8 cellular contexts compared by ENCODE assay signal in genomic region chrX:49230500-49231232, GRCh38. TPM values are rescaled to one million over a fixed set of nuclear protein-coding genes. Genes with fewer than 3 reads are reported as not detected.
DNase-seq lines count a peak whose midpoint lies in the region; ATAC-seq, FAIRE-seq and TF ChIP-seq lines count a peak whose summit lies in the region.

No MANE protein-coding gene starts in this region.

- H3K79me1 ChIP-seq in H1 (ENCODE audit: low read depth, low read length) = no peaks in the 10 kb centered on the region

- H3K27me3 Mint-ChIP-seq in naive thymus-derived CD8-positive, alpha-beta T cell = peaks cover 0 to 1% (median 0%) of the 10 kb centered on the region in 5 donors

- no peaks in the 10 kb centered on the region for H3K9me2 ChIP-seq in Karpas-422 (replicated peaks; ENCODE audit: insufficient read depth, low read length)

- H3K27ac ChIP-seq in Karpas-422 (ENCODE audit: low read length) (no peak overlapping the region), H1 (ENCODE audit: low read depth, low read length) (no peak overlapping the region)

- peaks cover 9 to 23% (median 18%) of the 10 kb centered on the region in 4 donors for H3K4me1 Mint-ChIP-seq in naive thymus-derived CD8-positive, alpha-beta T cell

- no peak overlapping the region for H3K4ac ChIP-seq in H1 (replicated peaks; ENCODE audit: insufficient read length, low read depth, low read length)

- 0 out of 2 replicates have a peak overlapping the region, but pooled peaks have one; percentile 18 for H2BK20ac ChIP-seq in H1 (ENCODE audit: low read length)

- no peak overlapping the region for H2BK15ac ChIP-seq in H1 (ENCODE audit: low read length)

- ATAC-seq in GM19395 (IDR thresholded peaks at IDR 0.05; ENCODE audit: unreplicated experiment) = peak; percentile 67
- peak; percentile 74 to 75 for ATAC-seq in naive thymus-derived CD8-positive, alpha-beta T cell
- ATAC-seq in GM19467 (IDR thresholded peaks at IDR 0.05; ENCODE audit: unreplicated experiment) = no peak

- DNase-seq in Ammon's horn (ENCODE audit: low spot score) (peak; percentile 20), Karpas-422 (peak; percentile 74), H1 (ENCODE audit: low read depth in 1 of 2, low spot score in 2 of 2) (peak in 1 of 2 experiments; percentile 78)
- DNase-seq in activated CD4-positive, alpha-beta T cell treated with anti-CD3 and anti-CD28 coated beads, Interleukin-2, amount 50 U/mL, for 48 hours = peak; percentile 77 to 81
- peak; percentile 26 to 75 (median 42) for DNase-seq in naive thymus-derived CD8-positive, alpha-beta T cell
- peak; percentile 52 for DNase-seq in stimulated activated naive CD4-positive, alpha-beta T cell treated with Interleukin-2 at 50 U/mL for 16 hours (lab: John Stamatoyannopoulos, UW)

- no peak for TF ChIP-seq EP300 in H1 (IDR thresholded peaks at IDR 0.05; ENCODE audit: borderline replicate concordance in 1 of 2, low read depth in 2 of 2, low read length in 2 of 2)

- H3K36me3 ChIP-seq in Karpas-422 (ENCODE audit: insufficient read depth, low read length) = no peaks in the 10 kb centered on the region
- no peaks in the 10 kb centered on the region for H3K36me3 ChIP-seq in H1 (ENCODE audit: control insufficient read depth in 2 of 4, insufficient read depth in 4 of 4, low read length in 3 of 4)

- peak overlapping the region; percentile 60 for H3K18ac ChIP-seq in H1 (ENCODE audit: extremely low read depth, low read length)

- CTCF ChIA-PET in H1 (lab: Charles Lee; ENCODE audit: partially characterized antibody) = interaction anchor here (0.8 to 1.1 kb wide), 2 partner anchors 38 to 86 kb away, joined by 3 read pairs; no protein-coding TSS in a partner anchor

- no peaks in the 10 kb centered on the region for H3K36me3 Mint-ChIP-seq in naive thymus-derived CD8-positive, alpha-beta T cell

- H3K4me2 ChIP-seq in Karpas-422 (ENCODE audit: low read depth, low read length, poor library complexity, severe bottlenecking) = peak overlapping the region; percentile 32
- peak overlapping the region; percentile 71 to 86 for H3K4me2 ChIP-seq in H1 (ENCODE audit: insufficient read depth in 1 of 2, low read depth in 2 of 2, low read length in 2 of 2)

- TF ChIP-seq RAD21 in H1 (IDR thresholded peaks at IDR 0.05 in 1 of 2, conservative IDR thresholded peaks at IDR 0.05 in 1 of 2; ENCODE audit: low read depth in 2 of 2, low read length in 2 of 2) = peak in 1 of 2 experiments; percentile 9; a peak in 1 of 4 replicates

- peak in 2 of 3 experiments; percentile 15 to 32; a peak in 1 of 4 replicates for TF ChIP-seq CTCF in H1 (IDR thresholded peaks at IDR 0.05; ENCODE audit: control extremely low read depth in 1 of 3, insufficient read depth in 1 of 3, low read depth in 1 of 3, low read length in 3 of 3)

- no peak for FAIRE-seq in H1 (lab: Jason Lieb, UNC)

- peaks cover 8% of the 10 kb centered on the region; the same call in 1 of the 2 replicates for H3K23me2 ChIP-seq in H1 (ENCODE audit: low read depth, low read length)

- 0 out of 2 replicates have a peak, but pooled peaks cover under 1% of the 10 kb centered on the region for H3K79me2 ChIP-seq in Karpas-422 (ENCODE audit: low read length)
- no peaks in the 10 kb centered on the region for H3K79me2 ChIP-seq in H1 (ENCODE audit: control insufficient read depth in 1 of 2, insufficient read depth in 2 of 2, low read length in 2 of 2)

- no peak overlapping the region for H4K8ac ChIP-seq in H1 (ENCODE audit: extremely low read depth, insufficient read depth, low read length)

- no peak overlapping the region for H3K14ac ChIP-seq in H1 (ENCODE audit: insufficient read length)

- peaks cover 0 to 1% (median 0%) of the 10 kb centered on the region in 9 donors for H3K9me3 Mint-ChIP-seq in naive thymus-derived CD8-positive, alpha-beta T cell

- no peak overlapping the region for H2AK5ac ChIP-seq in H1 (ENCODE audit: low read depth, low read length)

- H3K4me3 ChIP-seq in Karpas-422 (ENCODE audit: low read length) (peak overlapping the region; percentile 44; the same call in 1 of the 2 replicates), H1 (ENCODE audit: extremely low read depth in 1 of 4, insufficient read depth in 2 of 4, low read depth in 3 of 4, low read length in 4 of 4) (peak overlapping the region; percentile 43 to 63 (median 54))

- H3K27me3 ChIP-seq in Karpas-422 (ENCODE audit: low read length) (no peaks in the 10 kb centered on the region), H1 (replicated peaks in 1 of 4; ENCODE audit: control insufficient read depth in 3 of 4, extremely low read depth in 1 of 4, insufficient read depth in 3 of 4, low read length in 3 of 4) (no peaks in the 10 kb centered on the region)

- POLR2A ChIA-PET in H1 (lab: Charles Lee; ENCODE audit: partially characterized antibody) = interaction anchor here (0.8 kb wide), 1 partner anchor 46 kb away, joined by 4 read pairs; no protein-coding TSS in a partner anchor
- POLR2A ChIA-PET in naive thymus-derived CD8-positive, alpha-beta T cell (lab: Charles Lee) = interaction anchor here (0.6 to 1.7 kb wide), 3 partner anchors 11 to 42 kb away, joined by 3 to 6 read pairs (median 4); partner anchors contain the start of gene PPP1R3F

- H3K4me3 Mint-ChIP-seq in naive thymus-derived CD8-positive, alpha-beta T cell = peak overlapping the region; percentile 73 to 88 (median 84)

- no peak overlapping the region for H3K23ac ChIP-seq in H1 (ENCODE audit: insufficient read length)

- no peak overlapping the region for H2BK5ac ChIP-seq in H1 (ENCODE audit: low read depth, low read length)

- H2BK12ac ChIP-seq in H1 (ENCODE audit: low read depth, low read length) = peak overlapping the region; percentile 60; the same call in 1 of the 2 replicates

- peak overlapping the region; percentile 56; the same call in 1 of the 2 replicates for H2AFZ ChIP-seq in Karpas-422 (ENCODE audit: low read length)
- no peak overlapping the region for H2AFZ ChIP-seq in H1 (ENCODE audit: low read length)

- H3K9ac ChIP-seq in Karpas-422 (ENCODE audit: low read length) (peak overlapping the region; percentile 13; the same call in 1 of the 2 replicates), H1 (replicated peaks in 1 of 4; ENCODE audit: extremely low read depth in 1 of 4, low read depth in 3 of 4, low read length in 3 of 4) (peak overlapping the region in 2 of 4 experiments; percentile 37 to 43; a peak in 4 of 7 replicates)

- H2BK120ac ChIP-seq in H1 (replicated peaks; ENCODE audit: low read depth, low read length) = no peak overlapping the region

- no peaks in the 10 kb centered on the region for H3K9me3 ChIP-seq in Karpas-422 (ENCODE audit: low read length)
- no peaks in the 10 kb centered on the region for H3K9me3 ChIP-seq in H1 (ENCODE audit: insufficient read depth in 2 of 2, low read depth in 1 of 2, low read length in 1 of 2)

- H4K20me1 ChIP-seq in Karpas-422 (ENCODE audit: insufficient read depth, low read depth, low read length) (no peaks in the 10 kb centered on the region), H1 (replicated peaks in 1 of 2; ENCODE audit: control insufficient read depth in 1 of 2, insufficient read depth in 2 of 2, low read length in 2 of 2) (no peaks in the 10 kb centered on the region)

- WGBS in H1 (ENCODE audit: extremely low coverage in 1 of 2, insufficient coverage in 1 of 2, insufficient read length in 1 of 2, insufficient replicate concordance in 2 of 2, low coverage in 1 of 2, low lambda C conversion rate in 2 of 2, missing lambda C conversion rate in 1 of 2), 2 experiments = 4% methylated on average over 8 of the region's 44 CpGs; no CpG with 5 or more reads in 1 of the 2 experiments

- H3K4me1 ChIP-seq in Karpas-422 (ENCODE audit: low read length) (peaks cover 10% of the 10 kb centered on the region), H1 (replicated peaks in 1 of 4; ENCODE audit: control insufficient read depth in 3 of 4, insufficient read depth in 4 of 4, low read length in 3 of 4) (peaks cover 0 to 7% (median 3%) of the 10 kb centered on the region in 4 experiments; a peak in 2 of 7 replicates)

- H4K91ac ChIP-seq in H1 (replicated peaks; ENCODE audit: insufficient read length, low read length) = no peak overlapping the region

- H4K5ac ChIP-seq in H1 (ENCODE audit: insufficient read length, low read depth, low read length) = peak overlapping the region; percentile 69

- H3K56ac ChIP-seq in H1 (replicated peaks; ENCODE audit: insufficient read length, low read depth, low read length) = peak overlapping the region; percentile 12

- H3K27ac Mint-ChIP-seq in naive thymus-derived CD8-positive, alpha-beta T cell = peak overlapping the region; percentile 72 to 95 (median 94)

- TF ChIP-seq POLR2A in H1 (IDR thresholded peaks at IDR 0.05; ENCODE audit: control extremely low read depth in 1 of 2, low read depth in 2 of 2, low read length in 2 of 2) = no peak

RNA-seq across cellular contexts. Expression of gene CACNA1F, which starts 2.5 kb away (rescaled TPM):
- total RNA-seq in Karpas-422 (2014; rRNA removed; shearing (Covaris generic); ENCODE audit: low replicate concordance) = not detected in 2 replicates
- total RNA-seq in H1 (2021; fragmentation: NEBNext Ultra II Directional; extraction: Animal tissue kit (Norgen Biotek cat#: 25700)) = 0.77 and 0.84 TPM in 2 replicates
- 0.59 and 1.7 TPM in 2 replicates for polyA plus RNA-seq in H1 (2011; rRNA removed)
- 1.1 TPM for polyA plus RNA-seq in H1 (2011; cell fraction: cytosol; rRNA removed)
- polyA plus RNA-seq in H1 (2011; cell fraction: nucleus; rRNA removed) = 6.3 TPM
- 0.62 to 1.1 TPM (median 0.82 TPM) in 4 replicates for polyA plus RNA-seq in H1 (2012, experiment 1 of 2)
- 0.33 TPM for polyA plus RNA-seq in H1 (2012, experiment 2 of 2)
- 0.59 TPM for polyA plus RNA-seq in H1 (2013, experiment 1 of 2)
- polyA plus RNA-seq in H1 (2013, experiment 2 of 2) = 0.42 TPM
- 0.76 and 1.2 TPM in 2 replicates for polyA minus RNA-seq in H1 (2011; rRNA and poly(A)+ RNA removed)
- 1.6 TPM for polyA minus RNA-seq in H1 (2011; cell fraction: cytosol; rRNA and poly(A)+ RNA removed)
- 3.7 TPM for polyA minus RNA-seq in H1 (2011; cell fraction: nucleus; rRNA and poly(A)+ RNA removed)
- 1 to 10 TPM; 3.6 to 3.8 TPM for total RNA-seq in naive thymus-derived CD8-positive, alpha-beta T cell
- polyA plus RNA-seq in naive thymus-derived CD8-positive, alpha-beta T cell = under 1 TPM in 1 of 3 donors, not detected in 2; 0.02 TPM

RNA-seq across cellular contexts. Expression of gene CCDC22, which starts 4.6 kb away (rescaled TPM):
- 25.9 and 30.0 TPM in 2 replicates for total RNA-seq in Karpas-422 (2014; rRNA removed; shearing (Covaris generic); ENCODE audit: low replicate concordance)
- 7.3 and 8.0 TPM in 2 replicates for total RNA-seq in H1 (2021; fragmentation: NEBNext Ultra II Directional; extraction: Animal tissue kit (Norgen Biotek cat#: 25700))
- 13.9 and 19.0 TPM in 2 replicates for polyA plus RNA-seq in H1 (2011; rRNA removed)
- 9.1 TPM for polyA plus RNA-seq in H1 (2011; cell fraction: cytosol; rRNA removed)
- polyA plus RNA-seq in H1 (2011; cell fraction: nucleus; rRNA removed) = 22.3 TPM
- 6.0 to 9.6 TPM (median 8.9 TPM) in 4 replicates for polyA plus RNA-seq in H1 (2012, experiment 1 of 2)
- polyA plus RNA-seq in H1 (2012, experiment 2 of 2) = 11.0 TPM
- 4.0 TPM for polyA plus RNA-seq in H1 (2013, experiment 1 of 2)
- 3.9 TPM for polyA plus RNA-seq in H1 (2013, experiment 2 of 2)
- polyA minus RNA-seq in H1 (2011; rRNA and poly(A)+ RNA removed) = 7.9 and 10.2 TPM in 2 replicates
- 9.5 TPM for polyA minus RNA-seq in H1 (2011; cell fraction: cytosol; rRNA and poly(A)+ RNA removed)
- 5.4 TPM for polyA minus RNA-seq in H1 (2011; cell fraction: nucleus; rRNA and poly(A)+ RNA removed)
- 10 to 100 TPM; 27.4 to 27.9 TPM for total RNA-seq in naive thymus-derived CD8-positive, alpha-beta T cell
- 10 to 100 TPM; 22.2 to 29.8 (median 25.2) TPM for polyA plus RNA-seq in naive thymus-derived CD8-positive, alpha-beta T cell

RNA-seq across cellular contexts. Expression of gene SYP, which starts 30.7 kb away (rescaled TPM):
- total RNA-seq in Karpas-422 (2014; rRNA removed; shearing (Covaris generic); ENCODE audit: low replicate concordance) = 0.86 and 1.2 TPM in 2 replicates
- 10.2 and 10.8 TPM in 2 replicates for total RNA-seq in H1 (2021; fragmentation: NEBNext Ultra II Directional; extraction: Animal tissue kit (Norgen Biotek cat#: 25700))
- 4.3 and 7.2 TPM in 2 replicates for polyA plus RNA-seq in H1 (2011; rRNA removed)
- polyA plus RNA-seq in H1 (2011; cell fraction: cytosol; rRNA removed) = 5.8 TPM
- polyA plus RNA-seq in H1 (2011; cell fraction: nucleus; rRNA removed) = 7.7 TPM
- polyA plus RNA-seq in H1 (2012, experiment 1 of 2) = 10.7 to 13.8 TPM (median 12.0 TPM) in 4 replicates
- 10.9 TPM for polyA plus RNA-seq in H1 (2012, experiment 2 of 2)
- polyA plus RNA-seq in H1 (2013, experiment 1 of 2) = 8.1 TPM
- polyA plus RNA-seq in H1 (2013, experiment 2 of 2) = 8.3 TPM
- polyA minus RNA-seq in H1 (2011; rRNA and poly(A)+ RNA removed) = 4.7 and 8.7 TPM in 2 replicates
- 4.3 TPM for polyA minus RNA-seq in H1 (2011; cell fraction: cytosol; rRNA and poly(A)+ RNA removed)
- polyA minus RNA-seq in H1 (2011; cell fraction: nucleus; rRNA and poly(A)+ RNA removed) = 3.1 TPM
- total RNA-seq in naive thymus-derived CD8-positive, alpha-beta T cell = under 1 TPM; 0.34 to 0.58 TPM
- under 1 TPM; 0.27 to 0.41 (median 0.40) TPM for polyA plus RNA-seq in naive thymus-derived CD8-positive, alpha-beta T cell

RNA-seq across cellular contexts. Expression of gene FOXP3, which starts 33.8 kb away (rescaled TPM):
- total RNA-seq in Karpas-422 (2014; rRNA removed; shearing (Covaris generic); ENCODE audit: low replicate concordance) = 0.07 TPM in 1 of 2 replicates, not detected in the other
- total RNA-seq in H1 (2021; fragmentation: NEBNext Ultra II Directional; extraction: Animal tissue kit (Norgen Biotek cat#: 25700)) = 0.23 and 0.37 TPM in 2 replicates
- polyA plus RNA-seq in H1 (2011; rRNA removed) = 0.54 and 0.67 TPM in 2 replicates
- 0.52 TPM for polyA plus RNA-seq in H1 (2011; cell fraction: cytosol; rRNA removed)
- 0.86 TPM for polyA plus RNA-seq in H1 (2011; cell fraction: nucleus; rRNA removed)
- polyA plus RNA-seq in H1 (2012, experiment 1 of 2) = 0.35 to 0.74 TPM (median 0.45 TPM) in 4 replicates
- 0.30 TPM for polyA plus RNA-seq in H1 (2012, experiment 2 of 2)
- polyA plus RNA-seq in H1 (2013, experiment 1 of 2) = 0.24 TPM
- polyA plus RNA-seq in H1 (2013, experiment 2 of 2) = 0.28 TPM
- polyA minus RNA-seq in H1 (2011; rRNA and poly(A)+ RNA removed) = 0.49 and 0.69 TPM in 2 replicates
- 0.66 TPM for polyA minus RNA-seq in H1 (2011; cell fraction: cytosol; rRNA and poly(A)+ RNA removed)
- polyA minus RNA-seq in H1 (2011; cell fraction: nucleus; rRNA and poly(A)+ RNA removed) = not detected
- total RNA-seq in naive thymus-derived CD8-positive, alpha-beta T cell = under 1 TPM; 0.18 to 0.41 TPM
- under 1 TPM in 2 of 3 donors, not detected in 1; 0.17 to 0.33 TPM for polyA plus RNA-seq in naive thymus-derived CD8-positive, alpha-beta T cell

RNA-seq across cellular contexts. Expression of gene PPP1R3F, which starts 38.9 kb away (rescaled TPM):
- total RNA-seq in Karpas-422 (2014; rRNA removed; shearing (Covaris generic); ENCODE audit: low replicate concordance) = 0.19 and 1.0 TPM in 2 replicates
- total RNA-seq in H1 (2021; fragmentation: NEBNext Ultra II Directional; extraction: Animal tissue kit (Norgen Biotek cat#: 25700)) = 6.1 and 6.8 TPM in 2 replicates
- polyA plus RNA-seq in H1 (2011; rRNA removed) = 5.1 and 6.2 TPM in 2 replicates
- polyA plus RNA-seq in H1 (2011; cell fraction: cytosol; rRNA removed) = 6.2 TPM
- 14.8 TPM for polyA plus RNA-seq in H1 (2011; cell fraction: nucleus; rRNA removed)
- polyA plus RNA-seq in H1 (2012, experiment 1 of 2) = 4.0 to 7.5 TPM (median 5.6 TPM) in 4 replicates
- 7.8 TPM for polyA plus RNA-seq in H1 (2012, experiment 2 of 2)
- polyA plus RNA-seq in H1 (2013, experiment 1 of 2) = 3.0 TPM
- polyA plus RNA-seq in H1 (2013, experiment 2 of 2) = 2.7 TPM
- polyA minus RNA-seq in H1 (2011; rRNA and poly(A)+ RNA removed) = 2.7 and 3.0 TPM in 2 replicates
- 8.6 TPM for polyA minus RNA-seq in H1 (2011; cell fraction: cytosol; rRNA and poly(A)+ RNA removed)
- polyA minus RNA-seq in H1 (2011; cell fraction: nucleus; rRNA and poly(A)+ RNA removed) = 8.9 TPM
- 10 to 100 TPM; 14.8 to 21.8 TPM for total RNA-seq in naive thymus-derived CD8-positive, alpha-beta T cell
- 1 to 10 TPM; 6.7 to 9.7 (median 8.3) TPM for polyA plus RNA-seq in naive thymus-derived CD8-positive, alpha-beta T cell
